ENCODE assay signal across 20 cellular contexts in genomic region chr10:58373446-58373834, GRCh38. TPM values are rescaled to one million over a fixed set of nuclear protein-coding genes. Genes with fewer than 3 reads are reported as not detected.
A peak's percentile ranks its signal among the peaks of the same experiment; 100 is the strongest.
DNase-seq lines count a peak whose midpoint lies in the region; ATAC-seq and TF ChIP-seq lines count a peak whose summit lies in the region.
"Had no signal": no experiment of that assay in that cellular context is flagged by ENCODE, and none has a peak within 500 bp of the region (broad histone marks: within the 10 kb centered on the region; RNA-seq: fewer than 3 reads in every experiment).

No MANE protein-coding gene starts in this region.

- H3K27me3 ChIP-seq in skeletal muscle tissue (ENCODE audit: control insufficient read depth in 3 of 3, insufficient read depth in 3 of 3, low read length in 3 of 3) (no peaks in the 10 kb centered on the region), SK-N-SH (ENCODE audit: insufficient read depth) (no peaks in the 10 kb centered on the region)
- H3K27me3 ChIP-seq: heart left ventricle, tibial nerve had no signal

- no peaks in the 10 kb centered on the region for H3K79me2 ChIP-seq in SK-N-SH (ENCODE audit: insufficient read depth)

- CTCF ChIA-PET in activated B cell treated with CpG ODN at 0.5 μM for 24 hours (lab: Charles Lee) (no interaction called here), SK-N-SH (lab: Yijun Ruan, JAX) (interaction anchor here (1.1 to 1.3 kb wide), 2 partner anchors 9 to 11 kb away, joined by 3 to 4 read pairs; no protein-coding TSS in a partner anchor)

- H3K4me1 ChIP-seq in skeletal muscle tissue (ENCODE audit: control insufficient read depth in 3 of 3, insufficient read depth in 3 of 3, low read length in 3 of 3): peaks cover 5 to 7% (median 5%) of the 10 kb centered on the region in 3 donors
- no peaks in the 10 kb centered on the region; a peak in 1 of 4 replicates for H3K4me1 ChIP-seq in SK-N-SH (ENCODE audit: control insufficient read depth in 1 of 2, insufficient read depth in 2 of 2, low read depth in 1 of 2, low read length in 1 of 2)
- H3K4me1 ChIP-seq: tibial nerve had no signal

- DNase-seq in activated B cell treated with CpG ODN at 0.5 μM for 24 hours (no peak), SK-N-SH (no peak), retina (no peak)
- no peak for DNase-seq in activated CD8-positive, alpha-beta memory T cell treated with anti-CD3 and anti-CD28 coated beads, Interleukin-2, amount 50 U/mL, for 48 hours
- DNase-seq: activated CD4-positive, alpha-beta T cell treated with anti-CD3 and anti-CD28 coated beads for 36 hours; activated naive CD4-positive, alpha-beta T cell treated with anti-CD3 and anti-CD28 coated beads, Interleukin-2, amount 50 U/mL, for 16 hours; cortex of kidney; DMS79 treated with DMSO at 0.1 percent for 48 hours; heart left ventricle; IMR-90; NCI-H2107; NCI-H774; SIG-M5; stimulated activated CD4-positive, alpha-beta T cell treated with anti-CD3 and anti-CD28 coated beads, Interleukin-4, amount 100 ng/mL, for 4 hours; T-helper 9 cell had no signal

- no peak for TF ChIP-seq CTCF in activated B cell treated with CpG ODN at 0.5 μM for 24 hours (IDR thresholded peaks at IDR 0.05)
- TF ChIP-seq CTCF in SK-N-SH (IDR thresholded peaks at IDR 0.05): no peak

- no peaks in the 10 kb centered on the region for H3K9me2 ChIP-seq in SK-N-SH

- H3K9me3 Mint-ChIP-seq in activated B cell treated with CpG ODN at 0.5 μM for 24 hours: no peaks in the 10 kb centered on the region

- peaks cover 3% of the 10 kb centered on the region for H3K36me3 Mint-ChIP-seq in activated B cell treated with CpG ODN at 0.5 μM for 24 hours (ENCODE audit: low read depth)

- H3K9me3 ChIP-seq in skeletal muscle tissue (ENCODE audit: control insufficient read depth in 3 of 3, low read length in 3 of 3): no peaks in the 10 kb centered on the region
- no peaks in the 10 kb centered on the region for H3K9me3 ChIP-seq in SK-N-SH
- H3K9me3 ChIP-seq: heart left ventricle, tibial nerve had no signal

- H3K36me3 ChIP-seq in skeletal muscle tissue (ENCODE audit: control insufficient read depth in 3 of 3, insufficient read depth in 3 of 3, low read length in 3 of 3) (peaks cover 0 to 6% (median 5%) of the 10 kb centered on the region in 3 donors), SK-N-SH (replicated peaks in 1 of 2; ENCODE audit: control insufficient read depth in 1 of 2, insufficient read depth in 2 of 2, low read length in 1 of 2) (peaks cover 8 to 13% of the 10 kb centered on the region in 2 experiments)
- H3K36me3 ChIP-seq: tibial nerve had no signal

- H3K4me3 ChIP-seq in skeletal muscle tissue (ENCODE audit: low read length in 3 of 3) (no peak overlapping the region), SK-N-SH (ENCODE audit: low read depth in 2 of 2, low read length in 1 of 2) (no peak overlapping the region)
- H3K4me3 ChIP-seq: heart left ventricle, tibial nerve had no signal

- H3K4me1 Mint-ChIP-seq in activated B cell treated with CpG ODN at 0.5 μM for 24 hours: peaks cover 3% of the 10 kb centered on the region
- H3K4me1 Mint-ChIP-seq: activated CD4-positive, alpha-beta T cell treated with anti-CD3 and anti-CD28 coated beads for 36 hours had no signal

- H3K9ac ChIP-seq in skeletal muscle tissue (ENCODE audit: low read depth in 1 of 3, low read length in 3 of 3): no peak overlapping the region
- H3K9ac ChIP-seq in SK-N-SH: no peak overlapping the region

- no peak overlapping the region for H3K4me2 ChIP-seq in SK-N-SH

- intact Hi-C loops in activated B cell treated with CpG ODN at 0.5 μM for 24 hours (cut with micrococcal nuclease): no loop called here

- POLR2A ChIA-PET in activated B cell treated with CpG ODN at 0.5 μM for 24 hours (lab: Charles Lee): no interaction called here
- POLR2A ChIA-PET in SK-N-SH (lab: Yijun Ruan, JAX): no interaction called here

- no peak overlapping the region for H2AFZ ChIP-seq in SK-N-SH (ENCODE audit: low read depth)

- TF ChIP-seq RAD21 in SK-N-SH (IDR thresholded peaks at IDR 0.05; ENCODE audit: low read length): no peak

- no peak overlapping the region for H3K4me3 Mint-ChIP-seq in activated B cell treated with CpG ODN at 0.5 μM for 24 hours
- H3K4me3 Mint-ChIP-seq: activated CD4-positive, alpha-beta T cell treated with anti-CD3 and anti-CD28 coated beads for 36 hours had no signal

- ATAC-seq in GM19468 (IDR thresholded peaks at IDR 0.05; ENCODE audit: extremely low read depth, unreplicated experiment): peak; percentile 11
- peak; percentile 21 for ATAC-seq in HG02938 (IDR thresholded peaks at IDR 0.05; ENCODE audit: unreplicated experiment)
- ATAC-seq in activated B cell treated with CpG ODN at 0.5 μM for 24 hours (ENCODE audit: low read depth): no peak
- ATAC-seq: activated CD4-positive, alpha-beta T cell treated with anti-CD3 and anti-CD28 coated beads for 36 hours had no signal

- H3K27me3 Mint-ChIP-seq in activated B cell treated with CpG ODN at 0.5 μM for 24 hours: no peaks in the 10 kb centered on the region
- H3K27me3 Mint-ChIP-seq: activated CD4-positive, alpha-beta T cell treated with anti-CD3 and anti-CD28 coated beads for 36 hours had no signal

- 70% methylated on average over 3 of the region's 3 CpGs for WGBS in SK-N-SH (ENCODE audit: low lambda C conversion rate)

- TF ChIP-seq EP300 in SK-N-SH (IDR thresholded peaks at IDR 0.05; ENCODE audit: borderline replicate concordance in 1 of 2, low read depth in 1 of 2, low read length in 1 of 2): no peak

- no peaks in the 10 kb centered on the region for H3F3A ChIP-seq in SK-N-SH (replicated peaks; ENCODE audit: insufficient read depth)

- H3K27ac Mint-ChIP-seq in activated B cell treated with CpG ODN at 0.5 μM for 24 hours: peak overlapping the region; percentile 20
- H3K27ac Mint-ChIP-seq: activated CD4-positive, alpha-beta T cell treated with anti-CD3 and anti-CD28 coated beads for 36 hours had no signal

- no peaks in the 10 kb centered on the region for H4K20me1 ChIP-seq in SK-N-SH (ENCODE audit: insufficient read depth)

- H3K27ac ChIP-seq in skeletal muscle tissue (ENCODE audit: low read depth, low read length) (peak overlapping the region; percentile 32), SK-N-SH (ENCODE audit: low read depth in 2 of 2, low read length in 1 of 2) (no peak overlapping the region)
- H3K27ac ChIP-seq: C4-2B, heart left ventricle, tibial nerve had no signal

TF ChIP-seq in SK-N-SH, 30 proteins besides CTCF, POLR2A, EP300 and RAD21 (continues in another document):
- TF ChIP-seq GABPA (IDR thresholded peaks at IDR 0.05; ENCODE audit: low read depth) (no peak), POLR2AphosphoS5 (IDR thresholded peaks at IDR 0.05; ENCODE audit: low read depth, low read length) (no peak), EZH2phosphoT487 (IDR thresholded peaks at IDR 0.05; ENCODE audit: borderline replicate concordance, low read depth) (no peak), YY1 (IDR thresholded peaks at IDR 0.05; ENCODE audit: low read depth) (no peak), ZBTB33 (IDR thresholded peaks at IDR 0.05; ENCODE audit: borderline replicate concordance, low read depth) (no peak), RXRA (IDR thresholded peaks at IDR 0.05; ENCODE audit: borderline replicate concordance, low read depth) (no peak), MEF2A (IDR thresholded peaks at IDR 0.05; ENCODE audit: borderline replicate concordance, low read depth) (no peak), RFX5 (IDR thresholded peaks at IDR 0.05; ENCODE audit: low read length) (no peak), MAX (IDR thresholded peaks at IDR 0.05; ENCODE audit: low read depth) (no peak), RCOR1 (IDR thresholded peaks at IDR 0.05; ENCODE audit: low read length) (no peak), TAF1 (IDR thresholded peaks at IDR 0.05; ENCODE audit: borderline replicate concordance, low read depth, low read length) (no peak), NFIC (IDR thresholded peaks at IDR 0.05; ENCODE audit: borderline replicate concordance) (no peak), MXI1 (IDR thresholded peaks at IDR 0.05; ENCODE audit: low read depth, low read length) (no peak)

RNA-seq across cellular contexts. Expression of gene TFAM, which starts 11.8 kb away (rescaled TPM):
- 59.5 and 60.2 TPM in 2 replicates for total RNA-seq in activated B cell treated with CpG ODN at 0.5 μM for 24 hours
- total RNA-seq in skeletal muscle tissue: 14.6 TPM
- polyA plus RNA-seq in SK-N-SH (2012; rRNA removed): 13.0 and 19.6 TPM in 2 replicates
- polyA plus RNA-seq in SK-N-SH (2012; cell fraction: cytosol; rRNA removed): 16.7 and 18.9 TPM in 2 replicates
- polyA plus RNA-seq in SK-N-SH (2012; cell fraction: nucleus; rRNA removed): 7.0 and 7.1 TPM in 2 replicates

RNA-seq across cellular contexts. Expression of gene UBE2D1, which starts 38.6 kb away (rescaled TPM):
- total RNA-seq in activated B cell treated with CpG ODN at 0.5 μM for 24 hours: 13.3 and 15.0 TPM in 2 replicates
- 8.9 TPM for total RNA-seq in skeletal muscle tissue
- polyA plus RNA-seq in SK-N-SH (2012; rRNA removed): 8.7 and 11.1 TPM in 2 replicates
- 13.8 and 18.7 TPM in 2 replicates for polyA plus RNA-seq in SK-N-SH (2012; cell fraction: cytosol; rRNA removed)
- polyA plus RNA-seq in SK-N-SH (2012; cell fraction: nucleus; rRNA removed): 3.0 and 7.8 TPM in 2 replicates
